Comparison of ENCODE assay signal across 11 cellular contexts in genomic region chr16:77585379-77585778, GRCh38.
DNase-seq lines count a peak whose midpoint lies in the region; ATAC-seq and TF ChIP-seq lines count a peak whose summit lies in the region.
"Had no signal": no experiment of that assay in that cellular context is flagged by ENCODE, and none has a peak within 500 bp of the region (broad histone marks: within the 10 kb centered on the region; RNA-seq: fewer than 3 reads in every experiment).

No MANE protein-coding gene starts in this region.

- peak; percentile 55 for ATAC-seq in activated CD4-positive, alpha-beta T cell treated with anti-CD3 and anti-CD28 coated beads for 36 hours
- no peak for ATAC-seq in GM21381 (IDR thresholded peaks at IDR 0.05; ENCODE audit: unreplicated experiment)

- TF ChIP-seq CTCF in neural progenitor cell (IDR thresholded peaks at IDR 0.05), result no peak
- TF ChIP-seq CTCF in WERI-Rb-1 (IDR thresholded peaks at IDR 0.05; ENCODE audit: low read depth, low read length), result no peak

- H3K9ac ChIP-seq in neural progenitor cell, result no peak overlapping the region

- no peak overlapping the region for H2AFZ ChIP-seq in neural progenitor cell (replicated peaks)

- H4K20me1 ChIP-seq in neural progenitor cell (ENCODE audit: low read depth), result no peaks in the 10 kb centered on the region

- no peaks in the 10 kb centered on the region for H3K9me3 ChIP-seq in neural progenitor cell (ENCODE audit: low read depth)
- no peaks in the 10 kb centered on the region for H3K9me3 ChIP-seq in CD8-positive, alpha-beta memory T cell (ENCODE audit: low read length)
- H3K9me3 ChIP-seq in WERI-Rb-1 (ENCODE audit: severe bottlenecking), result no peaks in the 10 kb centered on the region

- H3K4me3 Mint-ChIP-seq in activated CD4-positive, alpha-beta T cell treated with anti-CD3 and anti-CD28 coated beads for 36 hours, result no peak overlapping the region
- H3K4me3 Mint-ChIP-seq in neural progenitor cell, result no peak overlapping the region
- no peak overlapping the region for H3K4me3 Mint-ChIP-seq in CD8-positive, alpha-beta memory T cell
- H3K4me3 Mint-ChIP-seq: activated naive CD8-positive, alpha-beta T cell; neural crest cell; type B pancreatic cell had no signal

- no peaks in the 10 kb centered on the region for H3F3A ChIP-seq in neural progenitor cell (ENCODE audit: low read depth)

- no peaks in the 10 kb centered on the region for H3K9me3 Mint-ChIP-seq in activated CD4-positive, alpha-beta T cell treated with anti-CD3 and anti-CD28 coated beads for 36 hours (ENCODE audit: low read depth)
- no peaks in the 10 kb centered on the region for H3K9me3 Mint-ChIP-seq in neural progenitor cell
- no peaks in the 10 kb centered on the region for H3K9me3 Mint-ChIP-seq in CD8-positive, alpha-beta memory T cell
- H3K9me3 Mint-ChIP-seq: neural crest cell, type B pancreatic cell had no signal

- H3K36me3 Mint-ChIP-seq in activated CD4-positive, alpha-beta T cell treated with anti-CD3 and anti-CD28 coated beads for 36 hours (ENCODE audit: low read depth), result no peaks in the 10 kb centered on the region
- H3K36me3 Mint-ChIP-seq in neural progenitor cell, result no peaks in the 10 kb centered on the region
- no peaks in the 10 kb centered on the region for H3K36me3 Mint-ChIP-seq in CD8-positive, alpha-beta memory T cell
- H3K36me3 Mint-ChIP-seq: activated naive CD8-positive, alpha-beta T cell; type B pancreatic cell had no signal

- H3K27me3 ChIP-seq in neural progenitor cell (no peaks in the 10 kb centered on the region), WERI-Rb-1 (ENCODE audit: insufficient read depth, low read depth, severe bottlenecking) (peaks cover 4% of the 10 kb centered on the region)
- no peaks in the 10 kb centered on the region for H3K27me3 ChIP-seq in CD8-positive, alpha-beta memory T cell (ENCODE audit: insufficient read depth, low read length, poor library complexity, severe bottlenecking)

- H3K27ac Mint-ChIP-seq in activated CD4-positive, alpha-beta T cell treated with anti-CD3 and anti-CD28 coated beads for 36 hours, result no peak overlapping the region
- H3K27ac Mint-ChIP-seq in neural progenitor cell, result peak overlapping the region; percentile 55
- H3K27ac Mint-ChIP-seq in CD8-positive, alpha-beta memory T cell, result no peak overlapping the region
- H3K27ac Mint-ChIP-seq: activated naive CD8-positive, alpha-beta T cell; type B pancreatic cell had no signal

- H3K27me3 Mint-ChIP-seq in activated CD4-positive, alpha-beta T cell treated with anti-CD3 and anti-CD28 coated beads for 36 hours, result peaks cover 27% of the 10 kb centered on the region
- H3K27me3 Mint-ChIP-seq in neural progenitor cell (ENCODE audit: insufficient read depth, low read depth), result peaks cover 7% of the 10 kb centered on the region
- peaks cover 16 to 37% of the 10 kb centered on the region in 2 donors for H3K27me3 Mint-ChIP-seq in CD8-positive, alpha-beta memory T cell

- H3K79me2 ChIP-seq in neural progenitor cell (ENCODE audit: low read depth), result no peaks in the 10 kb centered on the region

- H3K4me3 ChIP-seq in neural progenitor cell, result no peak overlapping the region
- H3K4me3 ChIP-seq in CD8-positive, alpha-beta memory T cell (ENCODE audit: low read length), result no peak overlapping the region
- H3K4me3 ChIP-seq in WERI-Rb-1 (ENCODE audit: low read depth, low read length), result no peak overlapping the region

- CTCF ChIA-PET in activated CD4-positive, alpha-beta T cell treated with anti-CD3 and anti-CD28 coated beads for 36 hours (lab: Charles Lee), result interaction anchor here (0.6 to 10.3 kb wide), 8 partner anchors 11 to 362 kb away, joined by 3 to 153 read pairs (median 6); no protein-coding TSS in a partner anchor
- CTCF ChIA-PET in CD8-positive, alpha-beta memory T cell (lab: Charles Lee), result interaction anchor here (1.0 to 5.4 kb wide), 4 partner anchors 10 to 349 kb away, joined by 3 to 45 read pairs (median 4); no protein-coding TSS in a partner anchor

- no peak overlapping the region for H3K27ac ChIP-seq in neural progenitor cell
- H3K27ac ChIP-seq in CD8-positive, alpha-beta memory T cell (ENCODE audit: low read depth, low read length), result no peak overlapping the region
- no peak overlapping the region for H3K27ac ChIP-seq in WERI-Rb-1

- POLR2A ChIA-PET in activated CD4-positive, alpha-beta T cell treated with anti-CD3 and anti-CD28 coated beads for 36 hours (lab: Charles Lee), result interaction anchor here (0.6 kb wide), 1 partner anchor 195 kb away, joined by 3 read pairs; no protein-coding TSS in a partner anchor
- POLR2A ChIA-PET in CD8-positive, alpha-beta memory T cell (lab: Charles Lee), result no interaction called here

- intact Hi-C loops in activated CD4-positive, alpha-beta T cell treated with anti-CD3 and anti-CD28 coated beads for 36 hours (cut with DNase I, micrococcal nuclease), result loop anchor here in 1 of 2 experiments (2.0 kb wide), 1 partner anchor 209 kb away; no protein-coding TSS in a partner anchor

- H3K4me1 ChIP-seq in neural progenitor cell, result peaks cover 4% of the 10 kb centered on the region
- H3K4me1 ChIP-seq in CD8-positive, alpha-beta memory T cell (ENCODE audit: insufficient read depth, low read length), result no peaks in the 10 kb centered on the region

- H3K36me3 ChIP-seq in neural progenitor cell (no peaks in the 10 kb centered on the region), WERI-Rb-1 (no peaks in the 10 kb centered on the region)
- no peaks in the 10 kb centered on the region for H3K36me3 ChIP-seq in CD8-positive, alpha-beta memory T cell (ENCODE audit: insufficient read depth, low read length)

- peaks cover 7% of the 10 kb centered on the region for H3K4me1 Mint-ChIP-seq in activated CD4-positive, alpha-beta T cell treated with anti-CD3 and anti-CD28 coated beads for 36 hours
- H3K4me1 Mint-ChIP-seq in neural progenitor cell, result peaks cover 8% of the 10 kb centered on the region
- H3K4me1 Mint-ChIP-seq in CD8-positive, alpha-beta memory T cell, result no peaks in the 10 kb centered on the region
- H3K4me1 Mint-ChIP-seq: neural crest cell had no signal

- H3K4me2 ChIP-seq in neural progenitor cell, result no peak overlapping the region

- DNase-seq in activated CD4-positive, alpha-beta T cell treated with anti-CD3 and anti-CD28 coated beads for 36 hours, result peak; percentile 30
- no peak for DNase-seq in activated CD4-positive, alpha-beta T cell treated with anti-CD3 and anti-CD28 coated beads for 1 hour
- peak; percentile 72 for DNase-seq in MV-4-11 (lab: John Stamatoyannopoulos, UW)
- DNase-seq in brain pericyte (ENCODE audit: low read depth, low spot score), result peak; percentile 41
- no peak for DNase-seq in neural progenitor cell (ENCODE audit: low spot score)
- no peak for DNase-seq in CD8-positive, alpha-beta memory T cell
- no peak for DNase-seq in WERI-Rb-1

Comparison
In these comparisons a context has a peak if more than half of its experiments do, and no peak if none do; other contexts are left out.
1. DNase-seq: peak in activated CD4-positive, alpha-beta T cell treated with anti-CD3 and anti-CD28 coated beads for 36 hours (single experiment), MV-4-11 (single experiment) and brain pericyte (single experiment); none in activated CD4-positive, alpha-beta T cell treated with anti-CD3 and anti-CD28 coated beads for 1 hour (single experiment), neural progenitor cell (single experiment), CD8-positive, alpha-beta memory T cell (0 of 5) and WERI-Rb-1 (single experiment).